ENCODE assay signal across 14 cellular contexts in genomic region chr10:114252883-114253282, GRCh38. TPM values are rescaled to one million over a fixed set of nuclear protein-coding genes. Genes with fewer than 3 reads are reported as not detected.
A peak's percentile ranks its signal among the peaks of the same experiment; 100 is the strongest.
DNase-seq lines count a peak whose midpoint lies in the region; ATAC-seq lines count a peak whose summit lies in the region.
"Had no signal": no experiment of that assay in that cellular context is flagged by ENCODE, and none has a peak within 500 bp of the region (broad histone marks: within the 10 kb centered on the region; RNA-seq: fewer than 3 reads in every experiment).

No MANE protein-coding gene starts in this region.

- H3K9me3 Mint-ChIP-seq in stimulated activated naive CD8-positive, alpha-beta T cell treated with anti-CD3 and anti-CD28 coated beads, Interleukin-15, amount 100 ng/mL, for 72 hours = peaks cover 0 to 7% of the 10 kb centered on the region in 2 donors
- H3K9me3 Mint-ChIP-seq in activated CD8-positive, alpha-beta T cell treated with anti-CD3 and anti-CD28 coated beads, Interleukin-2, amount 10 ng/mL, durations not matched to agents 7 days and 5 days (ENCODE audit: insufficient read depth) = no peaks in the 10 kb centered on the region
- H3K9me3 Mint-ChIP-seq: CD8-positive, alpha-beta memory T cell had no signal

- H3K27ac Mint-ChIP-seq in stimulated activated naive CD8-positive, alpha-beta T cell treated with anti-CD3 and anti-CD28 coated beads, Interleukin-15, amount 100 ng/mL, for 72 hours = no peak overlapping the region
- H3K27ac Mint-ChIP-seq in activated CD8-positive, alpha-beta T cell treated with anti-CD3 and anti-CD28 coated beads, Interleukin-2, amount 10 ng/mL, durations not matched to agents 7 days and 5 days = no peak overlapping the region
- H3K27ac Mint-ChIP-seq: HFFc6 had no signal

- H3K27me3 Mint-ChIP-seq in stimulated activated naive CD8-positive, alpha-beta T cell treated with anti-CD3 and anti-CD28 coated beads, Interleukin-15, amount 100 ng/mL, for 72 hours = no peaks in the 10 kb centered on the region
- H3K27me3 Mint-ChIP-seq in activated CD8-positive, alpha-beta T cell treated with anti-CD3 and anti-CD28 coated beads, Interleukin-2, amount 10 ng/mL, durations not matched to agents 7 days and 5 days (ENCODE audit: low read depth) = peaks cover 9% of the 10 kb centered on the region

- peaks cover 3% of the 10 kb centered on the region for H3K4me1 Mint-ChIP-seq in stimulated activated naive CD8-positive, alpha-beta T cell treated with anti-CD3 and anti-CD28 coated beads, Interleukin-15, amount 100 ng/mL, for 72 hours
- H3K4me1 Mint-ChIP-seq in activated CD8-positive, alpha-beta T cell treated with anti-CD3 and anti-CD28 coated beads, Interleukin-2, amount 10 ng/mL, durations not matched to agents 7 days and 5 days (ENCODE audit: low read depth) = no peaks in the 10 kb centered on the region
- H3K4me1 Mint-ChIP-seq: CD8-positive, alpha-beta memory T cell had no signal

- POLR2A ChIA-PET in activated CD8-positive, alpha-beta T cell treated with anti-CD3 and anti-CD28 coated beads, Interleukin-2, amount 10 ng/mL, durations not matched to agents 7 days and 5 days (lab: Charles Lee) = no interaction called here

- CTCF ChIA-PET in activated CD8-positive, alpha-beta T cell treated with anti-CD3 and anti-CD28 coated beads, Interleukin-2, amount 10 ng/mL, durations not matched to agents 7 days and 5 days (lab: Charles Lee) = interaction anchor here (1.3 kb wide), 1 partner anchor 185 kb away, joined by 3 read pairs; no protein-coding TSS in a partner anchor

- intact Hi-C loops in sciatic nerve (cut with DNase I) = no loop called here

- H3K36me3 Mint-ChIP-seq in activated CD8-positive, alpha-beta T cell treated with anti-CD3 and anti-CD28 coated beads, Interleukin-2, amount 10 ng/mL, durations not matched to agents 7 days and 5 days (ENCODE audit: low read depth) = no peaks in the 10 kb centered on the region
- H3K36me3 Mint-ChIP-seq: CD8-positive, alpha-beta memory T cell had no signal

- DNase-seq in DMS53 (lab: John Stamatoyannopoulos, UW) = peak; percentile 56
- DNase-seq in DMS53 treated with DMSO at 0.1 percent for 48 hours (lab: John Stamatoyannopoulos, UW; ENCODE audit: unreplicated experiment) = no peak
- DNase-seq in stimulated activated naive CD8-positive, alpha-beta T cell treated with anti-CD3 and anti-CD28 coated beads, Interleukin-15, amount 100 ng/mL, for 72 hours = no peak
- DNase-seq in stimulated activated naive CD8-positive, alpha-beta T cell treated with anti-CD3 and anti-CD28 coated beads, Interleukin-15, Interleukin-2, amounts not matched to agents 100 U/mL and 50 U/mL, for 24 hours = no peak
- DNase-seq in activated CD8-positive, alpha-beta T cell treated with anti-CD3 and anti-CD28 coated beads, Interleukin-2, amount 10 ng/mL, durations not matched to agents 7 days and 5 days = no peak
- DNase-seq in sciatic nerve (ENCODE audit: low spot score) = no peak
- DNase-seq: 8988T; AML-193; CD8-positive, alpha-beta memory T cell; DND-41; GDM1; GOT3; HFFc6 had no signal

- H3K4me3 Mint-ChIP-seq in stimulated activated naive CD8-positive, alpha-beta T cell treated with anti-CD3 and anti-CD28 coated beads, Interleukin-15, amount 100 ng/mL, for 72 hours = no peak overlapping the region
- H3K4me3 Mint-ChIP-seq in activated CD8-positive, alpha-beta T cell treated with anti-CD3 and anti-CD28 coated beads, Interleukin-2, amount 10 ng/mL, durations not matched to agents 7 days and 5 days = no peak overlapping the region
- H3K4me3 Mint-ChIP-seq: CD8-positive, alpha-beta memory T cell; HFFc6 had no signal

- ATAC-seq in stimulated activated naive CD8-positive, alpha-beta T cell treated with anti-CD3 and anti-CD28 coated beads, Interleukin-15, amount 100 ng/mL, for 72 hours = peak; percentile 54
- no peak for ATAC-seq in stimulated activated naive CD8-positive, alpha-beta T cell treated with anti-CD3 and anti-CD28 coated beads, Interleukin-15, Interleukin-2, amounts not matched to agents 100 U/mL and 50 U/mL, for 24 hours
- peak; percentile 46 for ATAC-seq in activated CD8-positive, alpha-beta T cell treated with anti-CD3 and anti-CD28 coated beads, Interleukin-2, amount 10 ng/mL, durations not matched to agents 7 days and 5 days
- ATAC-seq in sciatic nerve (no peak), GM18498 (IDR thresholded peaks at IDR 0.05; ENCODE audit: unreplicated experiment) (no peak)

RNA-seq across cellular contexts. Expression of gene VWA2, which starts 13.8 kb away (rescaled TPM):
- not detected for total RNA-seq in activated CD8-positive, alpha-beta T cell treated with anti-CD3 and anti-CD28 coated beads, Interleukin-2, amount 10 ng/mL, durations not matched to agents 7 days and 5 days
- 0.62 TPM for total RNA-seq in sciatic nerve
- total RNA-seq: CD8-positive, alpha-beta memory T cell had no signal

Comparison
In these comparisons a context has a peak if more than half of its experiments do, and no peak if none do; other contexts are left out.
1. ATAC-seq: peak in stimulated activated naive CD8-positive, alpha-beta T cell treated with anti-CD3 and anti-CD28 coated beads, Interleukin-15, amount 100 ng/mL, for 72 hours (single experiment) and activated CD8-positive, alpha-beta T cell treated with anti-CD3 and anti-CD28 coated beads, Interleukin-2, amount 10 ng/mL, durations not matched to agents 7 days and 5 days (single experiment); none in stimulated activated naive CD8-positive, alpha-beta T cell treated with anti-CD3 and anti-CD28 coated beads, Interleukin-15, Interleukin-2, amounts not matched to agents 100 U/mL and 50 U/mL, for 24 hours (single experiment), sciatic nerve (single experiment) and GM18498 (single experiment).